Comparison of ENCODE assay signal across 8 cellular contexts in genomic region chr21:33199516-33200217, GRCh38. TPM values are rescaled to one million over a fixed set of nuclear protein-coding genes. Genes with fewer than 3 reads are reported as not detected.
DNase-seq lines count a peak whose midpoint lies in the region; ATAC-seq and TF ChIP-seq lines count a peak whose summit lies in the region.

No MANE protein-coding gene starts in this region.

- DNase-seq in CD14-positive monocyte (ENCODE audit: low spot score) (peak; percentile 90), NCI-H526 treated with DMSO at 0.1 percent for 48 hours (lab: John Stamatoyannopoulos, UW) (peak; percentile 70), dorsolateral prefrontal cortex (peak in 7 of 10 donors; percentile 58 to 93 (median 75)), memory B cell (ENCODE audit: low spot score in 2 of 2) (peak; percentile 67 to 83)
- peak; percentile 90 for DNase-seq in activated CD4-positive, alpha-beta T cell treated with anti-CD3 and anti-CD28 coated beads, Interleukin-2, amount 10 ng/mL, durations not matched to agents 7 days and 5 days
- DNase-seq in stimulated activated CD8-positive, alpha-beta memory T cell treated with anti-CD3 and anti-CD28 coated beads, Interleukin-15, amount 100 ng/mL, for 48 hours (ENCODE audit: low read depth in 2 of 2) = peak; percentile 45 to 49

- TF ChIP-seq CTCF in CD14-positive monocyte (IDR thresholded peaks at IDR 0.05) (peak; percentile 80), dorsolateral prefrontal cortex (IDR thresholded peaks at IDR 0.05 in 54 of 56, conservative IDR thresholded peaks at IDR 0.05 in 2 of 56; ENCODE audit: low read depth in 1 of 56, partially characterized antibody in 56 of 56) (peak; percentile 62 to 96 (median 86))

- ATAC-seq in GM19324 (IDR thresholded peaks at IDR 0.05; ENCODE audit: low FRiP score, unreplicated experiment) (peak; percentile 58), HG03558 (IDR thresholded peaks at IDR 0.05; ENCODE audit: extremely low read depth, unreplicated experiment) (peak; percentile 48), memory B cell (ENCODE audit: low read depth) (peak; percentile 95)

- intact Hi-C loops in CD14-positive monocyte (cut with micrococcal nuclease) = loop anchor here (1.0 to 10.0 kb wide), 12 partner anchors 33 to 365 kb away; partner anchors contain the start of genes IL10RB (in 2 of the 2), IFNGR2 (in 1 of the 2) and OLIG2 (in 1 of the 2)
- intact Hi-C loops in dorsolateral prefrontal cortex (cut with DNase I) = loop anchor here (1.0 to 10.0 kb wide), 11 partner anchors 72 to 405 kb away; partner anchors contain the start of genes OLIG2 (in 2 of the 2) and IFNAR1 (in 1 of the 2)

- POLR2A ChIA-PET in activated CD4-positive, alpha-beta T cell treated with anti-CD3 and anti-CD28 coated beads, Interleukin-2, amount 10 ng/mL, durations not matched to agents 7 days and 5 days (lab: Charles Lee) = interaction anchor here (0.7 to 0.9 kb wide), 4 partner anchors 39 to 415 kb away, joined by 3 to 4 read pairs (median 3); no protein-coding TSS in a partner anchor

- no peaks in the 10 kb centered on the region for H3K27me3 ChIP-seq in dorsolateral prefrontal cortex

- H3K36me3 Mint-ChIP-seq in CD14-positive monocyte (peaks cover 0 to 4% of the 10 kb centered on the region in 2 donors), memory B cell (no peaks in the 10 kb centered on the region)
- no peaks in the 10 kb centered on the region for H3K36me3 Mint-ChIP-seq in activated CD4-positive, alpha-beta T cell treated with anti-CD3 and anti-CD28 coated beads, Interleukin-2, amount 10 ng/mL, durations not matched to agents 7 days and 5 days (ENCODE audit: low read depth)

- peak overlapping the region in 56 of 59 donors; percentile 2 to 91 (median 75) for H3K27ac ChIP-seq in dorsolateral prefrontal cortex

- H3K9me3 Mint-ChIP-seq in CD14-positive monocyte (no peaks in the 10 kb centered on the region), memory B cell (no peaks in the 10 kb centered on the region)
- H3K9me3 Mint-ChIP-seq in activated CD4-positive, alpha-beta T cell treated with anti-CD3 and anti-CD28 coated beads, Interleukin-2, amount 10 ng/mL, durations not matched to agents 7 days and 5 days = no peaks in the 10 kb centered on the region

- CTCF ChIA-PET in activated CD4-positive, alpha-beta T cell treated with anti-CD3 and anti-CD28 coated beads, Interleukin-2, amount 10 ng/mL, durations not matched to agents 7 days and 5 days (lab: Charles Lee) = interaction anchor here (0.6 to 1.3 kb wide), 19 partner anchors 13 to 1351 kb away, joined by 3 to 9 read pairs (median 4); no protein-coding TSS in a partner anchor

- peaks cover 66% of the 10 kb centered on the region for H3K4me1 Mint-ChIP-seq in CD14-positive monocyte
- peaks cover 36% of the 10 kb centered on the region for H3K4me1 Mint-ChIP-seq in activated CD4-positive, alpha-beta T cell treated with anti-CD3 and anti-CD28 coated beads, Interleukin-2, amount 10 ng/mL, durations not matched to agents 7 days and 5 days
- H3K4me1 Mint-ChIP-seq in memory B cell = peaks cover 23% of the 10 kb centered on the region

- H3K27me3 Mint-ChIP-seq in CD14-positive monocyte (ENCODE audit: low read depth in 3 of 3) = peaks cover 0 to 8% (median 6%) of the 10 kb centered on the region in 3 donors
- H3K27me3 Mint-ChIP-seq in activated CD4-positive, alpha-beta T cell treated with anti-CD3 and anti-CD28 coated beads, Interleukin-2, amount 10 ng/mL, durations not matched to agents 7 days and 5 days = peaks cover 2% of the 10 kb centered on the region
- no peaks in the 10 kb centered on the region for H3K27me3 Mint-ChIP-seq in memory B cell

- H3K27ac Mint-ChIP-seq in CD14-positive monocyte = peak overlapping the region; percentile 93 to 99 (median 98)
- peak overlapping the region; percentile 38 for H3K27ac Mint-ChIP-seq in activated CD4-positive, alpha-beta T cell treated with anti-CD3 and anti-CD28 coated beads, Interleukin-2, amount 10 ng/mL, durations not matched to agents 7 days and 5 days
- no peak overlapping the region for H3K27ac Mint-ChIP-seq in memory B cell

- H3K4me3 Mint-ChIP-seq in CD14-positive monocyte (peak overlapping the region in 1 of 2 donors; percentile 74), memory B cell (no peak overlapping the region)
- no peak overlapping the region for H3K4me3 Mint-ChIP-seq in activated CD4-positive, alpha-beta T cell treated with anti-CD3 and anti-CD28 coated beads, Interleukin-2, amount 10 ng/mL, durations not matched to agents 7 days and 5 days

- H3K4me3 ChIP-seq in dorsolateral prefrontal cortex = peak overlapping the region in 10 of 59 donors; percentile 5 to 42 (median 17)

RNA-seq across cellular contexts. Expression of gene IFNAR2, which starts 30.1 kb away (rescaled TPM):
- 10 to 100 TPM; 47.7 to 79.8 TPM for polyA plus RNA-seq in CD14-positive monocyte
- 10 to 100 TPM; 55.5 to 64.4 TPM for total RNA-seq in activated CD4-positive, alpha-beta T cell treated with anti-CD3 and anti-CD28 coated beads, Interleukin-2, amount 10 ng/mL, durations not matched to agents 7 days and 5 days
- 10 to 100 TPM; 14.8 to 40.5 (median 23.4) TPM for total RNA-seq in dorsolateral prefrontal cortex
